ENCODE assay signal across 1 cellular context in genomic region chr1:187891993-187892392, GRCh38.
TF ChIP-seq lines count a peak whose summit lies in the region.

No MANE protein-coding gene starts in this region.

TF ChIP-seq in GM23338, 12 proteins besides CTCF, POLR2A, EP300 and RAD21 (continued from another document):
- TF ChIP-seq ZNF462 (CRISPR knock-in tag; IDR thresholded peaks at IDR 0.05) (no peak), ZNF114 (CRISPR knock-in tag; IDR thresholded peaks at IDR 0.05) (no peak), JUNB (IDR thresholded peaks at IDR 0.05; ENCODE audit: unreplicated experiment) (no peak), REST (IDR thresholded peaks at IDR 0.05; ENCODE audit: unreplicated experiment) (no peak), EZH2phosphoT487 (IDR thresholded peaks at IDR 0.05; ENCODE audit: unreplicated experiment) (no peak), ZNF331 (CRISPR knock-in tag; IDR thresholded peaks at IDR 0.05; ENCODE audit: low read depth) (no peak), EZH2 (IDR thresholded peaks at IDR 0.05; ENCODE audit: low read depth, unreplicated experiment) (no peak)
- TF ChIP-seq, protein P1, sequence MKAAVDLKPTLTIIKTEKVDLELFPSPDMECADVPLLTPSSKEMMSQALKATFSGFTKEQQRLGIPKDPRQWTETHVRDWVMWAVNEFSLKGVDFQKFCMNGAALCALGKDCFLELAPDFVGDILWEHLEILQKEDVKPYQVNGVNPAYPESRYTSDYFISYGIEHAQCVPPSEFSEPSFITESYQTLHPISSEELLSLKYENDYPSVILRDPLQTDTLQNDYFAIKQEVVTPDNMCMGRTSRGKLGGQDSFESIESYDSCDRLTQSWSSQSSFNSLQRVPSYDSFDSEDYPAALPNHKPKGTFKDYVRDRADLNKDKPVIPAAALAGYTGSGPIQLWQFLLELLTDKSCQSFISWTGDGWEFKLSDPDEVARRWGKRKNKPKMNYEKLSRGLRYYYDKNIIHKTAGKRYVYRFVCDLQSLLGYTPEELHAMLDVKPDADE (IDR thresholded peaks at IDR 0.05): no peak
TF ChIP-seq in GM23338: peak in this region for 0.
